In genomic region chr15:81046290-81046689, GRCh38 we compare ENCODE assay signal across 18 cellular contexts. TPM values are rescaled to one million over a fixed set of nuclear protein-coding genes. Genes with fewer than 3 reads are reported as not detected.
DNase-seq lines count a peak whose midpoint lies in the region; ATAC-seq and TF ChIP-seq lines count a peak whose summit lies in the region.
"Had no signal": no experiment of that assay in that cellular context is flagged by ENCODE, and none has a peak within 500 bp of the region (broad histone marks: within the 10 kb centered on the region; RNA-seq: fewer than 3 reads in every experiment).

No MANE protein-coding gene starts in this region.

- peaks cover 8 to 10% of the 10 kb centered on the region in 2 donors for H3K9me3 Mint-ChIP-seq in stimulated activated naive B cell treated with anti-CD40 and anti-IgM and Interleukin-4, amounts not matched to agents 10 μg/mL and 1 μg/mL and 100 μg/mL, for 72 hours
- H3K9me3 Mint-ChIP-seq: CD8-positive, alpha-beta T cell had no signal

- ATAC-seq in stimulated activated naive B cell treated with anti-CD40 and anti-IgM and Interleukin-4, amounts not matched to agents 10 μg/mL and 1 μg/mL and 100 μg/mL, for 72 hours (replicated peaks): no peak
- ATAC-seq in HG03442 (IDR thresholded peaks at IDR 0.05; ENCODE audit: unreplicated experiment): no peak
- ATAC-seq: CD8-positive, alpha-beta T cell had no signal

- WGBS in esophagus muscularis mucosa: 93% methylated on average over 2 of the region's 2 CpGs

- intact Hi-C loops in esophagus muscularis mucosa (cut with DNase I): no loop called here

- H3K4me1 ChIP-seq in esophagus muscularis mucosa: no peaks in the 10 kb centered on the region
- H3K4me1 ChIP-seq: BLaER1, Caco-2, HAP-1 had no signal

- TF ChIP-seq CTCF in esophagus muscularis mucosa (IDR thresholded peaks at IDR 0.05): no peak

- H3K36me3 Mint-ChIP-seq in stimulated activated naive B cell treated with anti-CD40 and anti-IgM and Interleukin-4, amounts not matched to agents 10 μg/mL and 1 μg/mL and 100 μg/mL, for 72 hours: no peaks in the 10 kb centered on the region
- H3K36me3 Mint-ChIP-seq: CD4-positive, CD25-positive, alpha-beta regulatory T cell; CD8-positive, alpha-beta T cell had no signal

- no peak overlapping the region for H3K4me3 ChIP-seq in esophagus muscularis mucosa
- H3K4me3 ChIP-seq: BLaER1, HAP-1 had no signal

- DNase-seq in activated CD8-positive, alpha-beta memory T cell treated with anti-CD3 and anti-CD28 coated beads for 24 hours: peak; percentile 11
- no peak for DNase-seq in activated CD8-positive, alpha-beta memory T cell treated with anti-CD3 and anti-CD28 coated beads, Interleukin-2, amount 50 U/mL, for 48 hours
- DNase-seq in esophagus muscularis mucosa (ENCODE audit: extremely low spot score) (peak; percentile 85), SKM-1 (lab: John Stamatoyannopoulos, UW; ENCODE audit: unreplicated experiment) (no peak)
- DNase-seq in stimulated activated naive B cell treated with anti-CD40 and anti-IgM and Interleukin-4, amounts not matched to agents 10 μg/mL and 1 μg/mL and 100 μg/mL, for 72 hours: no peak
- DNase-seq in activated CD4-positive, CD25-positive, alpha-beta regulatory T cell (lab: John Stamatoyannopoulos, UW): no peak
- DNase-seq: Caco-2; CD4-positive, CD25-positive, alpha-beta regulatory T cell; CD8-positive, alpha-beta T cell; DMS153; DND-41; GOT3 had no signal

- H3K9me3 ChIP-seq in esophagus muscularis mucosa: no peaks in the 10 kb centered on the region
- H3K9me3 ChIP-seq: Caco-2 had no signal

- TF ChIP-seq POLR2A in esophagus muscularis mucosa (IDR thresholded peaks at IDR 0.05; ENCODE audit: low read depth): no peak

- peaks cover 5 to 8% of the 10 kb centered on the region in 2 donors for H3K27me3 Mint-ChIP-seq in stimulated activated naive B cell treated with anti-CD40 and anti-IgM and Interleukin-4, amounts not matched to agents 10 μg/mL and 1 μg/mL and 100 μg/mL, for 72 hours
- H3K27me3 Mint-ChIP-seq: B cell; CD4-positive, CD25-positive, alpha-beta regulatory T cell had no signal

- no peaks in the 10 kb centered on the region for H3K27me3 ChIP-seq in esophagus muscularis mucosa
- H3K27me3 ChIP-seq: BLaER1 had no signal

- peaks cover 5 to 7% of the 10 kb centered on the region in 2 donors for H3K4me1 Mint-ChIP-seq in stimulated activated naive B cell treated with anti-CD40 and anti-IgM and Interleukin-4, amounts not matched to agents 10 μg/mL and 1 μg/mL and 100 μg/mL, for 72 hours
- H3K4me1 Mint-ChIP-seq: B cell had no signal

- H3K36me3 ChIP-seq in esophagus muscularis mucosa: no peaks in the 10 kb centered on the region
- H3K36me3 ChIP-seq: BLaER1, HAP-1 had no signal

- peak overlapping the region; percentile 14 for H3K27ac Mint-ChIP-seq in stimulated activated naive B cell treated with anti-CD40 and anti-IgM and Interleukin-4, amounts not matched to agents 10 μg/mL and 1 μg/mL and 100 μg/mL, for 72 hours
- H3K27ac Mint-ChIP-seq: B cell; CD4-positive, CD25-positive, alpha-beta regulatory T cell; CD8-positive, alpha-beta T cell had no signal

- no peak overlapping the region for H3K27ac ChIP-seq in esophagus muscularis mucosa (replicated peaks in 1 of 4)
- H3K27ac ChIP-seq: 22Rv1, BLaER1, C4-2B had no signal

- no peak for TF ChIP-seq EP300 in esophagus muscularis mucosa (IDR thresholded peaks at IDR 0.05)

- H3K4me3 Mint-ChIP-seq in stimulated activated naive B cell treated with anti-CD40 and anti-IgM and Interleukin-4, amounts not matched to agents 10 μg/mL and 1 μg/mL and 100 μg/mL, for 72 hours: no peak overlapping the region
- H3K4me3 Mint-ChIP-seq: B cell; CD8-positive, alpha-beta T cell had no signal

RNA-seq across cellular contexts. Expression of gene TLNRD1, which starts 45.6 kb away (rescaled TPM):
- total RNA-seq in esophagus muscularis mucosa: 10 to 100 TPM; 15.8 to 45.7 (median 33.1) TPM

RNA-seq across cellular contexts. Expression of gene MESD, which starts 56.7 kb away (rescaled TPM):
- 10 to 100 TPM; 14.1 to 17.4 (median 14.5) TPM for total RNA-seq in esophagus muscularis mucosa

Comparison
In these comparisons a context has a peak if more than half of its experiments do, and no peak if none do; other contexts are left out.
1. DNase-seq: peak in activated CD8-positive, alpha-beta memory T cell treated with anti-CD3 and anti-CD28 coated beads for 24 hours (single experiment) and esophagus muscularis mucosa (single experiment); none in activated CD8-positive, alpha-beta memory T cell treated with anti-CD3 and anti-CD28 coated beads, Interleukin-2, amount 50 U/mL, for 48 hours (single experiment), stimulated activated naive B cell treated with anti-CD40 and anti-IgM and Interleukin-4, amounts not matched to agents 10 μg/mL and 1 μg/mL and 100 μg/mL, for 72 hours (single experiment), activated CD4-positive, CD25-positive, alpha-beta regulatory T cell (0 of 4) and SKM-1 (single experiment).